In the genomic region with DNA sequence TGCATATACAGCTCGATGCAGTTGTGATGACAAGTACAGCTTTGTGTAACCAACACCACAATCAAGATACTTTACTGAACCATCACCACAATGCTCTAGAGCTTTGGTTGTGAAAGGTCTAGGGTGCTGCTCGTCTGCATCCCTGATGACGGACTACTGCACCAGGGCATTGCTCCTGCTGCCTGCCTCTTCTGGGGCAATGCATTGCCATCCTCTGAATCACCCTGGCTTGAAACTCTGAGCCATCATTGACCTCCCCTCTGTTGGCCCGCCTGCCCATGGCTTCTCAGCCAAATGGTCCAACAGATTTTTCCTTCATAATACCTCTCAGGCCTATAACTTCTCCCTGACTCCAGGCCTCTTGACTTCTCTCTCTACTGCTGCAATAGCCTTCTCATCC, we compare ENCODE assay signal across 26 cellular contexts.
"Had no signal": no experiment of that assay in that cellular context is flagged by ENCODE, and none has a peak within 500 bp of the region (broad histone marks: within the 10 kb centered on the region; RNA-seq: fewer than 3 reads in every experiment).

No MANE protein-coding gene starts in this region.

- H3K9me3 Mint-ChIP-seq: activated CD4-positive, alpha-beta memory T cell treated with anti-CD3 and anti-CD28 coated beads for 36 hours; activated naive CD4-positive, alpha-beta T cell treated with anti-CD3 and anti-CD28 coated beads, Interleukin-2, amount 10 ng/mL, durations not matched to agents 7 days and 5 days; activated naive CD8-positive, alpha-beta T cell treated with anti-CD3 and anti-CD28 coated beads, Interleukin-2, amount 50 U/mL, for 24 hours had no signal

- H3K36me3 Mint-ChIP-seq: activated CD4-positive, alpha-beta memory T cell treated with anti-CD3 and anti-CD28 coated beads for 36 hours; activated CD8-positive, alpha-beta memory T cell treated with anti-CD3 and anti-CD28 coated beads, Interleukin-2, amount 10 ng/mL, durations not matched to agents 7 days and 5 days; activated naive CD4-positive, alpha-beta T cell treated with anti-CD3 and anti-CD28 coated beads, Interleukin-2, amount 10 ng/mL, durations not matched to agents 7 days and 5 days; activated naive CD8-positive, alpha-beta T cell had no signal

- H3K27me3 Mint-ChIP-seq: activated CD4-positive, alpha-beta memory T cell treated with anti-CD3 and anti-CD28 coated beads for 36 hours; activated naive CD8-positive, alpha-beta T cell; activated naive CD8-positive, alpha-beta T cell treated with anti-CD3 and anti-CD28 coated beads, Interleukin-2, amount 50 U/mL, for 24 hours had no signal

- H3K4me2 ChIP-seq: KMS-11 had no signal

- H3K4me1 Mint-ChIP-seq: activated CD8-positive, alpha-beta memory T cell treated with anti-CD3 and anti-CD28 coated beads, Interleukin-2, amount 10 ng/mL, durations not matched to agents 7 days and 5 days; activated naive CD4-positive, alpha-beta T cell treated with anti-CD3 and anti-CD28 coated beads, Interleukin-2, amount 10 ng/mL, durations not matched to agents 7 days and 5 days; activated naive CD8-positive, alpha-beta T cell treated with anti-CD3 and anti-CD28 coated beads, Interleukin-2, amount 50 U/mL, for 24 hours had no signal

- ATAC-seq: activated CD8-positive, alpha-beta memory T cell treated with anti-CD3 and anti-CD28 coated beads, Interleukin-2, amount 10 ng/mL, durations not matched to agents 7 days and 5 days; activated naive CD8-positive, alpha-beta T cell treated with anti-CD3 and anti-CD28 coated beads, Interleukin-2, amount 50 U/mL, for 24 hours; PC-3; Right ventricle myocardium inferior had no signal

- H3K36me3 ChIP-seq: brain microvascular endothelial cell, Peyer's patch had no signal

- H3K27ac ChIP-seq: brain microvascular endothelial cell, KMS-11, Peyer's patch, RWPE1 had no signal

- H3K27me3 ChIP-seq: Peyer's patch had no signal

- H3K9me3 ChIP-seq: Peyer's patch had no signal

- DNase-seq: activated CD4-positive, alpha-beta memory T cell treated with anti-CD3 and anti-CD28 coated beads for 36 hours; activated CD4-positive, alpha-beta T cell treated with anti-CD3 and anti-CD28 coated beads, Interleukin-2, amount 50 U/mL, for 1 hour; activated CD8-positive, alpha-beta memory T cell treated with anti-CD3 and anti-CD28 coated beads for 24 hours; activated CD8-positive, alpha-beta memory T cell treated with anti-CD3 and anti-CD28 coated beads, Interleukin-2, amount 10 ng/mL, durations not matched to agents 7 days and 5 days; activated CD8-positive, alpha-beta memory T cell treated with anti-CD3 and anti-CD28 coated beads, Interleukin-2, amount 50 U/mL, for 48 hours; activated effector memory CD4-positive, alpha-beta T cell treated with Interleukin-2 at 50 U/mL for 16 hours; activated naive CD4-positive, alpha-beta T cell treated with anti-CD3 and anti-CD28 coated beads, Interleukin-2, amount 10 ng/mL, durations not matched to agents 7 days and 5 days; activated naive CD8-positive, alpha-beta T cell treated with anti-CD3 and anti-CD28 coated beads, Interleukin-2, amount 50 U/mL, for 24 hours; activated T-cell treated with anti-CD3 and anti-CD28 coated beads, Interleukin-2, amount 50 U/mL, for 48 hours; anterior cingulate cortex; brain microvascular endothelial cell; central memory CD4-positive, alpha-beta T cell; MV-4-11; NCI-H1092; NCI-H1436 treated with DMSO at 0.1 percent for 48 hours; NCI-H1694 treated with DMSO at 0.1 percent for 48 hours; NCI-H2029; NCI-H345; NCI-H524 treated with DMSO at 0.1 percent for 48 hours; PC-3; Peyer's patch; T1000 had no signal

- H3K27ac Mint-ChIP-seq: activated CD4-positive, alpha-beta memory T cell treated with anti-CD3 and anti-CD28 coated beads for 36 hours; activated CD8-positive, alpha-beta memory T cell treated with anti-CD3 and anti-CD28 coated beads, Interleukin-2, amount 10 ng/mL, durations not matched to agents 7 days and 5 days; activated naive CD4-positive, alpha-beta T cell treated with anti-CD3 and anti-CD28 coated beads, Interleukin-2, amount 10 ng/mL, durations not matched to agents 7 days and 5 days; activated naive CD8-positive, alpha-beta T cell; activated naive CD8-positive, alpha-beta T cell treated with anti-CD3 and anti-CD28 coated beads, Interleukin-2, amount 50 U/mL, for 24 hours had no signal

- H3K4me3 Mint-ChIP-seq: activated CD4-positive, alpha-beta memory T cell treated with anti-CD3 and anti-CD28 coated beads for 36 hours; activated CD8-positive, alpha-beta memory T cell treated with anti-CD3 and anti-CD28 coated beads, Interleukin-2, amount 10 ng/mL, durations not matched to agents 7 days and 5 days; activated naive CD4-positive, alpha-beta T cell treated with anti-CD3 and anti-CD28 coated beads, Interleukin-2, amount 10 ng/mL, durations not matched to agents 7 days and 5 days; activated naive CD8-positive, alpha-beta T cell; activated naive CD8-positive, alpha-beta T cell treated with anti-CD3 and anti-CD28 coated beads, Interleukin-2, amount 50 U/mL, for 24 hours had no signal

- H3K9ac ChIP-seq: KMS-11 had no signal

- H3K4me3 ChIP-seq: Peyer's patch had no signal
